In genomic region chr19:45792482-45793177, GRCh38 we compare ENCODE assay signal across 8 cellular contexts. TPM values are rescaled to one million over a fixed set of nuclear protein-coding genes. Genes with fewer than 3 reads are reported as not detected.
DNase-seq lines count a peak whose midpoint lies in the region; ATAC-seq and TF ChIP-seq lines count a peak whose summit lies in the region.

Gene DMWD, minus strand, starts transcription at chr19:45792845. Its CDS starts 89 bp downstream, at chr19:45792756.

- TF ChIP-seq CTCF in GM10266 (IDR thresholded peaks at IDR 0.05; ENCODE audit: control insufficient read depth, insufficient read depth, low read depth, missing control alignments) (no peak), cardiac muscle cell (IDR thresholded peaks at IDR 0.05; ENCODE audit: low read depth, low read length) (no peak), transverse colon (IDR thresholded peaks at IDR 0.05) (no peak)

- H3K23ac ChIP-seq in trophoblast cell (ENCODE audit: low read length): peak within 1 kb of the TSS; percentile 30

- intact Hi-C loops in transverse colon (cut with DNase I; ENCODE audit: low total_unique reads): no loop called here

- H3K4me1 Mint-ChIP-seq in activated naive CD8-positive, alpha-beta T cell treated with anti-CD3 and anti-CD28 coated beads, Interleukin-2, amount 50 U/mL, for 24 hours: peaks cover 34% of the 10 kb centered on the region

- peak within 1 kb of the TSS; percentile 96 for H3K14ac ChIP-seq in trophoblast cell (ENCODE audit: low read length)

- H3K4me1 ChIP-seq in cardiac muscle cell (ENCODE audit: low read depth): peaks cover 10% of the 10 kb centered on the region
- peaks cover 3 to 11% of the 10 kb centered on the region in 2 experiments for H3K4me1 ChIP-seq in trophoblast cell (ENCODE audit: control insufficient read depth in 1 of 2, insufficient read depth in 2 of 2, low read length in 2 of 2)
- H3K4me1 ChIP-seq in transverse colon: peaks cover 14 to 25% (median 17%) of the 10 kb centered on the region in 4 donors

- peak within 1 kb of the TSS; percentile 81 for H2AFZ ChIP-seq in trophoblast cell (ENCODE audit: insufficient read depth, low read length, poor library complexity)

- peak within 1 kb of the TSS; percentile 87 for H3K18ac ChIP-seq in trophoblast cell (ENCODE audit: low read length)

- ATAC-seq in HG02642 (IDR thresholded peaks at IDR 0.05; ENCODE audit: poor library complexity, unreplicated experiment): peak; percentile 92
- ATAC-seq in activated naive CD8-positive, alpha-beta T cell treated with anti-CD3 and anti-CD28 coated beads, Interleukin-2, amount 50 U/mL, for 24 hours: peak; percentile 90

- peak within 1 kb of the TSS; percentile 94 for H4K12ac ChIP-seq in trophoblast cell (ENCODE audit: low read depth, low read length)

- H2AK5ac ChIP-seq in trophoblast cell (ENCODE audit: low read length): no peak within 1 kb of the TSS

- peaks cover 9% of the 10 kb centered on the region for H3K79me2 ChIP-seq in trophoblast cell (ENCODE audit: control insufficient read depth, insufficient read depth, low read length, poor library complexity)

- TF ChIP-seq EP300 in transverse colon (IDR thresholded peaks at IDR 0.05; ENCODE audit: low read depth): no peak

- H3K36me3 Mint-ChIP-seq in activated naive CD8-positive, alpha-beta T cell treated with anti-CD3 and anti-CD28 coated beads, Interleukin-2, amount 50 U/mL, for 24 hours (ENCODE audit: low read depth): peaks cover 36% of the 10 kb centered on the region

- H3K27me3 ChIP-seq in cardiac muscle cell (no peaks in the 10 kb centered on the region), trophoblast cell (ENCODE audit: insufficient read depth, low read length) (no peaks in the 10 kb centered on the region), transverse colon (peaks cover 4% of the 10 kb centered on the region)

- H3K4me3 ChIP-seq in cardiac muscle cell (peak within 1 kb of the TSS; percentile 98), trophoblast cell (ENCODE audit: low read depth, low read length) (peak within 1 kb of the TSS; percentile 93), transverse colon (peak within 1 kb of the TSS; percentile 66 to 98 (median 78))

- DNase-seq in GM10266 (ENCODE audit: extremely low spot score): peak; percentile 99
- peak; percentile 98 for DNase-seq in NCI-H128 (lab: John Stamatoyannopoulos, UW; ENCODE audit: unreplicated experiment)
- peak; percentile 98 for DNase-seq in SW480 (ENCODE audit: low spot score)
- peak; percentile 100 for DNase-seq in activated naive CD8-positive, alpha-beta T cell treated with anti-CD3 and anti-CD28 coated beads, Interleukin-2, amount 50 U/mL, for 24 hours
- DNase-seq in cardiac muscle cell (ENCODE audit: low read depth in 1 of 2, low spot score in 1 of 2): peak; percentile 99 to 100
- DNase-seq in trophoblast cell: peak; percentile 100
- DNase-seq in transverse colon: peak; percentile 100

- H3K27me3 Mint-ChIP-seq in activated naive CD8-positive, alpha-beta T cell treated with anti-CD3 and anti-CD28 coated beads, Interleukin-2, amount 50 U/mL, for 24 hours: peaks cover 33% of the 10 kb centered on the region

- no peak within 1 kb of the TSS for H2BK12ac ChIP-seq in trophoblast cell (ENCODE audit: low read length)

- no CpG with 5 or more reads among the region's 83 CpGs for WGBS in trophoblast cell (ENCODE audit: extremely low coverage, insufficient coverage, insufficient read length)
- WGBS in transverse colon (ENCODE audit: low coverage in 1 of 2), 2 donors: 1% methylated on average over 35 of the region's 83 CpGs; no CpG with 5 or more reads in 1 of the 2 donors

- H3K9me3 Mint-ChIP-seq in activated naive CD8-positive, alpha-beta T cell treated with anti-CD3 and anti-CD28 coated beads, Interleukin-2, amount 50 U/mL, for 24 hours: no peaks in the 10 kb centered on the region

- H3K36me3 ChIP-seq in cardiac muscle cell: peaks cover 14% of the 10 kb centered on the region
- H3K36me3 ChIP-seq in trophoblast cell (ENCODE audit: control insufficient read depth in 1 of 2, insufficient read depth in 2 of 2, low read length in 2 of 2): peaks cover 21 to 23% of the 10 kb centered on the region in 2 experiments
- H3K36me3 ChIP-seq in transverse colon: peaks cover 0 to 5% (median 0%) of the 10 kb centered on the region in 4 donors

- in situ Hi-C loops in transverse colon (cut with MboI; ENCODE audit: low pct_ligation_motif_present in 1 of 4, low pct_unique_long_range_greater_than_20kb in 1 of 4, low sequenced_read_pairs in 3 of 4): no loop called here

- peak within 1 kb of the TSS; percentile 87 for H4K91ac ChIP-seq in trophoblast cell (ENCODE audit: low read depth, low read length)

- H4K8ac ChIP-seq in trophoblast cell (ENCODE audit: low read depth, low read length): peak within 1 kb of the TSS; percentile 92

- peak within 1 kb of the TSS; percentile 96 for H3K4ac ChIP-seq in trophoblast cell (ENCODE audit: low read depth, low read length)

- H3K27ac Mint-ChIP-seq in activated naive CD8-positive, alpha-beta T cell treated with anti-CD3 and anti-CD28 coated beads, Interleukin-2, amount 50 U/mL, for 24 hours: peak within 1 kb of the TSS; percentile 92

- TF ChIP-seq POLR2A in transverse colon (IDR thresholded peaks at IDR 0.05): no peak

- H3K27ac ChIP-seq in cardiac muscle cell (peak within 1 kb of the TSS; percentile 87), trophoblast cell (ENCODE audit: low read depth, low read length) (peak within 1 kb of the TSS; percentile 50), transverse colon (peak within 1 kb of the TSS; percentile 78 to 92 (median 84))

- peak within 1 kb of the TSS; percentile 95 for H3K9ac ChIP-seq in trophoblast cell (ENCODE audit: low read length)

- H3K9me3 ChIP-seq in cardiac muscle cell (ENCODE audit: low read depth) (no peaks in the 10 kb centered on the region), trophoblast cell (ENCODE audit: insufficient read depth, low read depth, low read length) (no peaks in the 10 kb centered on the region), transverse colon (no peaks in the 10 kb centered on the region)

- H3K4me2 ChIP-seq in trophoblast cell (ENCODE audit: low read length): peak within 1 kb of the TSS; percentile 99

- H3K4me3 Mint-ChIP-seq in activated naive CD8-positive, alpha-beta T cell treated with anti-CD3 and anti-CD28 coated beads, Interleukin-2, amount 50 U/mL, for 24 hours: peak within 1 kb of the TSS; percentile 90

- H2BK120ac ChIP-seq in trophoblast cell (ENCODE audit: insufficient read depth, low read length, poor library complexity): peak within 1 kb of the TSS; percentile 87

- peaks cover 7% of the 10 kb centered on the region for H3K79me1 ChIP-seq in trophoblast cell (ENCODE audit: low read length)

- H2BK5ac ChIP-seq in trophoblast cell (ENCODE audit: low read depth, low read length, poor library complexity): peak within 1 kb of the TSS; percentile 85

RNA-seq across cellular contexts. Expression of gene DMWD, which starts in this region (rescaled TPM):
- total RNA-seq in cardiac muscle cell (65.1 and 112 TPM in 2 replicates), transverse colon (10 to 100 TPM; 26.8 to 72.9 (median 54.8) TPM)
- polyA plus RNA-seq in cardiac muscle cell: 138 and 163 TPM in 2 replicates
- 26.0 and 26.5 TPM in 2 replicates for polyA plus RNA-seq in trophoblast cell (2013)

Comparison
In these comparisons a context has a peak if more than half of its experiments do, and no peak if none do; other contexts are left out.
1. Peak in every context shown above with its lines: DNase-seq, ATAC-seq, H3K4me3 ChIP-seq and H3K27ac ChIP-seq.